In genomic region chr9:128201441-128202369, GRCh38 we compare ENCODE assay signal across 19 cellular contexts. TPM values are rescaled to one million over a fixed set of nuclear protein-coding genes. Genes with fewer than 3 reads are reported as not detected.
A peak's percentile ranks its signal among the peaks of the same experiment; 100 is the strongest.
DNase-seq lines count a peak whose midpoint lies in the region; ATAC-seq and TF ChIP-seq lines count a peak whose summit lies in the region.
"Had no signal": no experiment of that assay in that cellular context is flagged by ENCODE, and none has a peak within 500 bp of the region (broad histone marks: within the 10 kb centered on the region; RNA-seq: fewer than 3 reads in every experiment).

No MANE protein-coding gene starts in this region.

- no peaks in the 10 kb centered on the region for H4K20me1 ChIP-seq in DND-41 (ENCODE audit: insufficient read depth, low read length)

- intact Hi-C loops in lower leg skin (cut with DNase I; ENCODE audit: low total_unique reads), result no loop called here

- in situ Hi-C loops in astrocyte of the spinal cord (cut with HindIII; ENCODE audit: low sequenced_read_pairs), result no loop called here

- 0 out of 2 replicates have a peak overlapping the region, but pooled peaks have one; percentile 96 for H3K4me2 ChIP-seq in DND-41 (ENCODE audit: insufficient read depth, low read length)

- DNase-seq in DND-41 (no peak), HT1080 (ENCODE audit: low read depth) (peak; percentile 79), astrocyte of the spinal cord (ENCODE audit: low read depth, low spot score) (peak; percentile 81), DMS153 (lab: John Stamatoyannopoulos, UW) (no peak), lower leg skin (ENCODE audit: low spot score in 2 of 2) (no peak)
- no peak for DNase-seq in stimulated activated CD4-positive, alpha-beta T cell treated with anti-CD3 and anti-CD28 coated beads, Interleukin-1b, Interleukin-23, amount 100 ng/mL, for 48 hours
- DNase-seq in activated CD8-positive, alpha-beta memory T cell treated with anti-CD3 and anti-CD28 coated beads, Interleukin-2, amount 50 U/mL, for 48 hours, result no peak
- DNase-seq: activated CD4-positive, CD25-positive, alpha-beta regulatory T cell; CD4-positive, CD25-positive, alpha-beta regulatory T cell; GF-D8; KBM-7; NCI-H1930; NCI-H526 treated with DMSO at 0.1 percent for 48 hours; RPMI8226; stimulated activated CD4-positive, alpha-beta T cell treated with anti-CD3 and anti-CD28 coated beads, Interleukin-2, amount 100 ng/mL, for 48 hours; transverse colon had no signal

- H3K9ac ChIP-seq in DND-41 (ENCODE audit: low read depth, low read length), result no peak overlapping the region

- TF ChIP-seq POLR2A in lower leg skin (IDR thresholded peaks at IDR 0.05), result no peak

- peaks cover 4% of the 10 kb centered on the region for H3K27me3 ChIP-seq in DND-41 (ENCODE audit: insufficient read depth, low read length, poor library complexity)

- ATAC-seq in DND-41 (ENCODE audit: insufficient read depth, low read depth), result no peak

- 0 out of 2 replicates have a peak overlapping the region, but pooled peaks have one; percentile 22 for H2AFZ ChIP-seq in DND-41 (ENCODE audit: low read depth, low read length)

- H3K27ac ChIP-seq in DND-41 (ENCODE audit: low read length) (no peak overlapping the region), mesodermal cell (ENCODE audit: low read depth, low read length, severe bottlenecking) (peak overlapping the region; percentile 57)
- H3K27ac ChIP-seq: transverse colon had no signal

- no peaks in the 10 kb centered on the region for H3K36me3 ChIP-seq in DND-41 (ENCODE audit: insufficient read depth, low read length)
- no peaks in the 10 kb centered on the region for H3K36me3 ChIP-seq in mesodermal cell (ENCODE audit: control insufficient read depth, insufficient read depth, low read length)
- H3K36me3 ChIP-seq: transverse colon had no signal

- WGBS in mesodermal cell (ENCODE audit: insufficient coverage in 2 of 2), 2 experiments, result 62 to 73% methylated on average over 9 of the region's 13 CpGs
- 85 to 88% methylated on average over 13 of the region's 13 CpGs for WGBS in lower leg skin, 2 donors

- H3K79me2 ChIP-seq in DND-41 (ENCODE audit: insufficient read depth, low read length), result no peaks in the 10 kb centered on the region

- H3K4me3 ChIP-seq in DND-41 (ENCODE audit: low read depth in 1 of 2, low read length in 2 of 2) (no peak overlapping the region), astrocyte of the spinal cord (ENCODE audit: low read depth, low read length) (no peak overlapping the region), mesodermal cell (ENCODE audit: extremely low read depth, insufficient read depth, low read length, poor library complexity, severe bottlenecking) (no peak overlapping the region), lower leg skin (ENCODE audit: low read depth, poor library complexity, severe bottlenecking) (no peak overlapping the region)
- H3K4me3 ChIP-seq: transverse colon had no signal

- H3K9me3 ChIP-seq in DND-41 (ENCODE audit: insufficient read depth, low read length, severe bottlenecking) (no peaks in the 10 kb centered on the region), mesodermal cell (ENCODE audit: control insufficient read depth, low read length) (peaks cover 4% of the 10 kb centered on the region)
- H3K9me3 ChIP-seq: transverse colon had no signal

- peaks cover 24% of the 10 kb centered on the region for H3K4me1 ChIP-seq in DND-41 (ENCODE audit: insufficient read depth, low read length)
- H3K4me1 ChIP-seq in mesodermal cell (ENCODE audit: control insufficient read depth, insufficient read depth, low read length, poor library complexity, severe bottlenecking), result peaks cover 15% of the 10 kb centered on the region

- TF ChIP-seq CTCF in DND-41 (IDR thresholded peaks at IDR 0.05; ENCODE audit: borderline replicate concordance, extremely low read depth, low read length, poor library complexity, severe bottlenecking) (no peak), astrocyte of the spinal cord (IDR thresholded peaks at IDR 0.05; ENCODE audit: low read depth, low read length) (no peak), lower leg skin (IDR thresholded peaks at IDR 0.05) (no peak)

RNA-seq across cellular contexts. Expression of gene DNM1, which starts 1.5 kb away (rescaled TPM):
- 12.9 and 18.9 TPM in 2 replicates for total RNA-seq in HT1080 (2014; rRNA removed; shearing (Covaris generic))
- 10.6 and 11.1 TPM in 2 replicates for polyA plus RNA-seq in HT1080 (2015; cell fraction: cytosol; rRNA removed)
- 59.6 and 62.9 TPM in 2 replicates for polyA plus RNA-seq in HT1080 (2015; cell fraction: nucleus; rRNA removed)
- 49.9 TPM for polyA plus RNA-seq in mesodermal cell (2013, experiment 1 of 2)
- 38.6 TPM for polyA plus RNA-seq in mesodermal cell (2013, experiment 2 of 2)
- total RNA-seq in lower leg skin, result 10 to 100 TPM in 1 of 4 donors, 1 to 10 TPM in 3; 6.9 to 11.4 (median 9.0) TPM
- polyA plus RNA-seq: CD4-positive, CD25-positive, alpha-beta regulatory T cell had no signal

RNA-seq across cellular contexts. Expression of gene CIZ1, which starts 10.3 kb away (rescaled TPM):
- 54.7 and 82.9 TPM in 2 replicates for total RNA-seq in HT1080 (2014; rRNA removed; shearing (Covaris generic))
- 81.1 and 96.0 TPM in 2 replicates for polyA plus RNA-seq in HT1080 (2015; cell fraction: cytosol; rRNA removed)
- 93.2 and 93.6 TPM in 2 replicates for polyA plus RNA-seq in HT1080 (2015; cell fraction: nucleus; rRNA removed)
- polyA plus RNA-seq in mesodermal cell (2013, experiment 1 of 2), result 110 TPM
- 97.3 TPM for polyA plus RNA-seq in mesodermal cell (2013, experiment 2 of 2)
- total RNA-seq in lower leg skin, result 100 to 1,000 TPM in 1 of 4 donors, 10 to 100 TPM in 3; 71.6 to 135 (median 83.9) TPM

RNA-seq across cellular contexts. Expression of gene BBLN, which starts 41.6 kb away (rescaled TPM):
- total RNA-seq in HT1080 (2014; rRNA removed; shearing (Covaris generic)), result 79.8 and 119 TPM in 2 replicates
- polyA plus RNA-seq in HT1080 (2015; cell fraction: cytosol; rRNA removed), result 194 and 203 TPM in 2 replicates
- 34.4 and 34.7 TPM in 2 replicates for polyA plus RNA-seq in HT1080 (2015; cell fraction: nucleus; rRNA removed)
- polyA plus RNA-seq in mesodermal cell (2013, experiment 1 of 2), result 109 TPM
- polyA plus RNA-seq in mesodermal cell (2013, experiment 2 of 2), result 84.8 TPM
- 100 to 1,000 TPM; 288 to 606 (median 392) TPM for total RNA-seq in lower leg skin

RNA-seq across cellular contexts. Expression of gene LCN2, which starts 52.5 kb away (rescaled TPM):
- total RNA-seq in HT1080 (2014; rRNA removed; shearing (Covaris generic)), result not detected in 2 replicates
- polyA plus RNA-seq in HT1080 (2015; cell fraction: cytosol; rRNA removed), result not detected in 2 replicates
- polyA plus RNA-seq in HT1080 (2015; cell fraction: nucleus; rRNA removed), result not detected in 2 replicates
- polyA plus RNA-seq in mesodermal cell (2013, experiment 1 of 2), result not detected
- polyA plus RNA-seq in mesodermal cell (2013, experiment 2 of 2), result not detected
- 10 to 100 TPM in 2 of 4 donors, 1 to 10 TPM in 2; 3.7 to 33.8 (median 19.1) TPM for total RNA-seq in lower leg skin
- total RNA-seq: fibroblast of lung; T-helper 1 cell treated with Interleukin-12 subunit alpha and Interleukin-12 subunit beta and Interleukin-4 antibody, amounts not matched to agents 30 ng/mL and 1 ng/mL, for 36 hours had no signal
- polyA plus RNA-seq: CD4-positive, CD25-positive, alpha-beta regulatory T cell; fibroblast of lung had no signal

Comparison
In these comparisons a context has a peak if more than half of its experiments do, and no peak if none do; other contexts are left out.
1. DNase-seq: peak in HT1080 (single experiment) and astrocyte of the spinal cord (single experiment); none in DND-41 (single experiment), stimulated activated CD4-positive, alpha-beta T cell treated with anti-CD3 and anti-CD28 coated beads, Interleukin-1b, Interleukin-23, amount 100 ng/mL, for 48 hours (single experiment), activated CD8-positive, alpha-beta memory T cell treated with anti-CD3 and anti-CD28 coated beads, Interleukin-2, amount 50 U/mL, for 48 hours (single experiment), DMS153 (single experiment) and lower leg skin (0 of 2).